In genomic region chr12:111776836-111777344, GRCh38 we compare ENCODE assay signal across 16 cellular contexts. TPM values are rescaled to one million over a fixed set of nuclear protein-coding genes. Genes with fewer than 3 reads are reported as not detected.
DNase-seq lines count a peak whose midpoint lies in the region; ATAC-seq and TF ChIP-seq lines count a peak whose summit lies in the region.
"Had no signal": no experiment of that assay in that cellular context is flagged by ENCODE, and none has a peak within 500 bp of the region (broad histone marks: within the 10 kb centered on the region; RNA-seq: fewer than 3 reads in every experiment).

No MANE protein-coding gene starts in this region.

- H3K23ac ChIP-seq in mesendoderm (ENCODE audit: low read length) = no peak overlapping the region

- no CpG with 5 or more reads among the region's 3 CpGs for WGBS in mesendoderm (ENCODE audit: extremely low coverage, insufficient coverage, low lambda C conversion rate)

- no peaks in the 10 kb centered on the region for H3K9me3 ChIP-seq in colonic mucosa
- no peaks in the 10 kb centered on the region for H3K9me3 ChIP-seq in naive thymus-derived CD4-positive, alpha-beta T cell (ENCODE audit: control insufficient read depth in 2 of 3, low read length in 3 of 3)

- no peak overlapping the region for H4K5ac ChIP-seq in mesendoderm (ENCODE audit: low read length)

- TF ChIP-seq CTCF in C4-2B (conservative IDR thresholded peaks at IDR 0.05) (no peak), colonic mucosa (IDR thresholded peaks at IDR 0.05) (no peak)

- peaks cover 0 to 5% of the 10 kb centered on the region in 2 donors for H3K36me3 Mint-ChIP-seq in stimulated activated naive B cell treated with anti-CD40 and anti-IgM and Interleukin-4, amounts not matched to agents 10 μg/mL and 1 μg/mL and 100 μg/mL, for 72 hours
- peaks cover 0 to 3% (median 2%) of the 10 kb centered on the region in 5 donors for H3K36me3 Mint-ChIP-seq in naive thymus-derived CD4-positive, alpha-beta T cell

- H3K36me3 ChIP-seq in colonic mucosa (no peaks in the 10 kb centered on the region), mesendoderm (ENCODE audit: control insufficient read depth, insufficient read depth, low read length) (no peaks in the 10 kb centered on the region)
- H3K36me3 ChIP-seq in naive thymus-derived CD4-positive, alpha-beta T cell (ENCODE audit: control insufficient read depth in 2 of 3, insufficient read depth in 3 of 3, low read length in 3 of 3) = no peaks in the 10 kb centered on the region

- no peak overlapping the region for H2BK15ac ChIP-seq in mesendoderm (replicated peaks; ENCODE audit: low read depth)

- peak overlapping the region; percentile 83 for H2AK5ac ChIP-seq in mesendoderm (ENCODE audit: low read length)

- no peaks in the 10 kb centered on the region for H3K27me3 ChIP-seq in colonic mucosa
- no peaks in the 10 kb centered on the region for H3K27me3 ChIP-seq in mesendoderm (ENCODE audit: insufficient read depth, low read length, poor library complexity)
- H3K27me3 ChIP-seq in naive thymus-derived CD4-positive, alpha-beta T cell (ENCODE audit: control insufficient read depth in 2 of 2, insufficient read depth in 2 of 2, low read length in 2 of 2) = no peaks in the 10 kb centered on the region

- POLR2A ChIA-PET in naive thymus-derived CD4-positive, alpha-beta T cell (lab: Charles Lee) = no interaction called here

- ATAC-seq in stimulated activated naive B cell treated with anti-CD40 and anti-IgM and Interleukin-4, amounts not matched to agents 10 μg/mL and 1 μg/mL and 100 μg/mL, for 72 hours (replicated peaks) = no peak
- ATAC-seq in naive thymus-derived CD4-positive, alpha-beta T cell = no peak

- intact Hi-C loops in colonic mucosa (cut with DNase I) = no loop called here
- intact Hi-C loops in naive thymus-derived CD4-positive, alpha-beta T cell (cut with micrococcal nuclease) = no loop called here

- H3K4me3 Mint-ChIP-seq in stimulated activated naive B cell treated with anti-CD40 and anti-IgM and Interleukin-4, amounts not matched to agents 10 μg/mL and 1 μg/mL and 100 μg/mL, for 72 hours = no peak overlapping the region
- no peak overlapping the region for H3K4me3 Mint-ChIP-seq in naive thymus-derived CD4-positive, alpha-beta T cell

- H3K27ac Mint-ChIP-seq in stimulated activated naive B cell treated with anti-CD40 and anti-IgM and Interleukin-4, amounts not matched to agents 10 μg/mL and 1 μg/mL and 100 μg/mL, for 72 hours = peak overlapping the region; percentile 69
- H3K27ac Mint-ChIP-seq in naive thymus-derived CD4-positive, alpha-beta T cell = no peak overlapping the region

- H3K56ac ChIP-seq in mesendoderm (ENCODE audit: low read length) = peak overlapping the region; percentile 44

- H3K4me1 Mint-ChIP-seq in stimulated activated naive B cell treated with anti-CD40 and anti-IgM and Interleukin-4, amounts not matched to agents 10 μg/mL and 1 μg/mL and 100 μg/mL, for 72 hours = peaks cover 36 to 37% of the 10 kb centered on the region in 2 donors
- peaks cover 0 to 18% (median 6%) of the 10 kb centered on the region in 7 donors for H3K4me1 Mint-ChIP-seq in naive thymus-derived CD4-positive, alpha-beta T cell

- DNase-seq in colonic mucosa = no peak
- DNase-seq in mesendoderm = no peak
- no peak for DNase-seq in stimulated activated naive B cell treated with anti-CD40 and anti-IgM and Interleukin-4, amounts not matched to agents 10 μg/mL and 1 μg/mL and 100 μg/mL, for 72 hours
- DNase-seq in stimulated activated CD8-positive, alpha-beta memory T cell treated with anti-CD3 and anti-CD28 coated beads, Interleukin-4, amount 100 ng/mL, for 48 hours = no peak
- no peak for DNase-seq in KBM-7
- no peak for DNase-seq in naive thymus-derived CD4-positive, alpha-beta T cell
- DNase-seq in LoVo (ENCODE audit: low spot score) = no peak
- DNase-seq: activated CD4-positive, alpha-beta T cell treated with anti-CD3 and anti-CD28 coated beads for 48 hours; activated T-cell treated with anti-CD3 and anti-CD28 coated beads, Interleukin-2, amount 50 U/mL, for 1 hour; DMS 273 treated with DMSO at 0.1 percent for 48 hours; NCI-H2107; SHP77 treated with DMSO at 0.1 percent for 48 hours; stimulated activated CD4-positive, alpha-beta T cell treated with anti-CD3 and anti-CD28 coated beads, Interleukin-2, amount 100 ng/mL, for 48 hours had no signal

- H3K79me1 ChIP-seq in mesendoderm (ENCODE audit: low read length) = peaks cover 15% of the 10 kb centered on the region

- peak overlapping the region; percentile 67 to 72 for H3K9ac ChIP-seq in colonic mucosa (ENCODE audit: low read depth in 2 of 2, low read length in 2 of 2)
- H3K9ac ChIP-seq in mesendoderm (ENCODE audit: low read length) = no peak overlapping the region

- H4K8ac ChIP-seq in mesendoderm (ENCODE audit: low read depth, low read length) = no peak overlapping the region

- no peak overlapping the region for H2BK120ac ChIP-seq in mesendoderm (ENCODE audit: low read depth, low read length)

- no peak overlapping the region for H3K4ac ChIP-seq in mesendoderm (ENCODE audit: low read depth, low read length)

- no peak overlapping the region for H3K4me3 ChIP-seq in colonic mucosa
- H3K4me3 ChIP-seq in mesendoderm (ENCODE audit: low read length) = no peak overlapping the region
- H3K4me3 ChIP-seq in naive thymus-derived CD4-positive, alpha-beta T cell (ENCODE audit: low read length) = no peak overlapping the region

- no peaks in the 10 kb centered on the region for H3K27me3 Mint-ChIP-seq in stimulated activated naive B cell treated with anti-CD40 and anti-IgM and Interleukin-4, amounts not matched to agents 10 μg/mL and 1 μg/mL and 100 μg/mL, for 72 hours
- H3K27me3 Mint-ChIP-seq in naive thymus-derived CD4-positive, alpha-beta T cell = peaks cover 0 to 11% (median 0%) of the 10 kb centered on the region in 5 donors
- H3K27me3 Mint-ChIP-seq: progenitor cell of endocrine pancreas had no signal

- H2BK5ac ChIP-seq in mesendoderm (ENCODE audit: low read length) = peak overlapping the region; percentile 62

- in situ Hi-C loops in KBM-7 (cut with MboI; ENCODE audit: low pct_unique_long_range_greater_than_20kb, low sequenced_read_pairs) = no loop called here

- peaks cover 2% of the 10 kb centered on the region for H3K79me2 ChIP-seq in mesendoderm (ENCODE audit: control insufficient read depth, insufficient read depth, low read length)

- CTCF ChIA-PET in naive thymus-derived CD4-positive, alpha-beta T cell (lab: Charles Lee) = no interaction called here

- H3K9me3 Mint-ChIP-seq in stimulated activated naive B cell treated with anti-CD40 and anti-IgM and Interleukin-4, amounts not matched to agents 10 μg/mL and 1 μg/mL and 100 μg/mL, for 72 hours = no peaks in the 10 kb centered on the region
- peaks cover 0 to 3% (median 0%) of the 10 kb centered on the region in 11 donors for H3K9me3 Mint-ChIP-seq in naive thymus-derived CD4-positive, alpha-beta T cell
- H3K9me3 Mint-ChIP-seq: mesothelial cell of epicardium had no signal

- H3K27ac ChIP-seq in C4-2B (peak overlapping the region; percentile 96), colonic mucosa (peak overlapping the region; percentile 89), mesendoderm (ENCODE audit: low read depth, low read length) (no peak overlapping the region)
- H3K27ac ChIP-seq in naive thymus-derived CD4-positive, alpha-beta T cell (ENCODE audit: low read depth, low read length) = no peak overlapping the region

- H3K4me2 ChIP-seq in mesendoderm (ENCODE audit: low read length) = no peak overlapping the region

- H3K4me1 ChIP-seq in colonic mucosa (peaks cover 45% of the 10 kb centered on the region), mesendoderm (ENCODE audit: control insufficient read depth, low read depth, low read length) (peaks cover 19% of the 10 kb centered on the region)
- H3K4me1 ChIP-seq in naive thymus-derived CD4-positive, alpha-beta T cell (ENCODE audit: control insufficient read depth in 2 of 2, insufficient read depth in 2 of 2, low read length in 2 of 2) = no peaks in the 10 kb centered on the region

- H3K18ac ChIP-seq in mesendoderm (ENCODE audit: low read length) = no peak overlapping the region

RNA-seq across cellular contexts. Expression of gene ALDH2, which starts 10.2 kb away (rescaled TPM):
- total RNA-seq in colonic mucosa = 100 to 1,000 TPM; 240 to 398 TPM
- 9.7 TPM for polyA plus RNA-seq in mesendoderm (2013, experiment 1 of 2)
- polyA plus RNA-seq in mesendoderm (2013, experiment 2 of 2) = 9.5 TPM
- total RNA-seq in naive thymus-derived CD4-positive, alpha-beta T cell = 10 to 100 TPM in 1 of 5 experiments, 1 to 10 TPM in 3, under 1 TPM in 1; 0.46 to 69.3 (median 3.4) TPM
- polyA plus RNA-seq in naive thymus-derived CD4-positive, alpha-beta T cell = under 1 TPM; 0.89 to 0.99 TPM

Comparison
In these comparisons a context has a peak if more than half of its experiments do, and no peak if none do; other contexts are left out.
1. H3K27ac ChIP-seq: peak in C4-2B (single experiment) and colonic mucosa (single experiment); none in mesendoderm (single experiment) and naive thymus-derived CD4-positive, alpha-beta T cell (single experiment).